ENCODE assay signal across 8 cellular contexts in the genomic region with DNA sequence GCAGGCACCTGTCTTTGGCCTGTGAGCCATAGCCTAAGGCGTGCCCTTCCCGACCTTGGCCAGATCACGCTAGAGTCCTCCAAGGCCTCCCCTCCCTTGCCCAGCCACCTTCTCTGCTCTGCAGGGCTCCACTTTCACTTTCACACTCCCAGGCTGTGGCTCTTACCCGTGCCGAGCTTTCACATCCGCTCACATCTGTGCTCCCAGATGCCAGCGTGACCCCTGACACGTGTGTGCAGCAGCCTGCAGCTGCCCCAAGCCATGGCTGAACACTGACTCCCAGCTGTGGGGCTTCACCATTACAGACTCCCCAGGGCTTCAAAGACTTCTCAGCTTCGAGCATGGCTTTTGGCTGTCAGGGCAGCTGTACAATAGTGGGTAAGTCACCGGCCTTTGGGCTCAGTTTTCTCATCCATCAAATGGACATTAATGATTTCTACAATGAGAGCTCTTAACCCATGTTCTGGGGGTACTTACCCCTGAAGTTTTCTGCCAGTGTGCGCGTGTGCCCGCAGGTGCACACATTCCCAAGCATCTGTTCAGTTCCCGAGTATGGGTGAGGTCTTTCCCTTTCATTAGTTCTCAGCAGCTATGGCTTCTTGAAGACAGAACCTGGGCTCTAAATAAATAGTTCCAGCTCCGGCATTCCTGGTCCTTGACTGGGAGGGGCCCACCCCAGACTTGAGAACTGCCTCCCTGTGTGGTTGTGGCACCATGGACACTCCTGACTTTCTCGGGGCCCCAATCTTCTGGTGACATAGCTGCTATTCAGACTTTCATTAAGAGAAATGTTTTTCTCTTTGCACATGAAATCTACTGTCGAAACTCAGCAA.
DNase-seq lines count a peak whose midpoint lies in the region; ATAC-seq, FAIRE-seq and TF ChIP-seq lines count a peak whose summit lies in the region.

No MANE protein-coding gene starts in this region.

- no peaks in the 10 kb centered on the region for H4K20me1 ChIP-seq in OCI-LY1 (ENCODE audit: insufficient read depth, low read length)

- H3K27me3 ChIP-seq in OCI-LY1 (ENCODE audit: insufficient read depth, low read length): no peaks in the 10 kb centered on the region
- no peaks in the 10 kb centered on the region for H3K27me3 ChIP-seq in A673 (replicated peaks; ENCODE audit: insufficient read depth, low read depth, low read length, poor library complexity)

- H3K36me3 ChIP-seq in OCI-LY1 (ENCODE audit: insufficient read depth, low read length) (peaks cover 10% of the 10 kb centered on the region), A673 (ENCODE audit: insufficient read depth, low read length, poor library complexity, severe bottlenecking) (no peaks in the 10 kb centered on the region)

- intact Hi-C loops in Right ventricle myocardium superior (cut with DNase I) (no loop called here), A673 (cut with micrococcal nuclease; ENCODE audit: unreplicated experiment) (no loop called here)

- TF ChIP-seq CTCF in OCI-LY1 (IDR thresholded peaks at IDR 0.05; ENCODE audit: low read length) (peak; percentile 70), A673 (conservative IDR thresholded peaks at IDR 0.05; ENCODE audit: low read depth, low read length) (no peak)

- H3K27ac ChIP-seq in OCI-LY1 (ENCODE audit: low read depth, low read length, poor library complexity, severe bottlenecking): peak overlapping the region; percentile 94
- H3K27ac ChIP-seq in skin epidermis: peak overlapping the region in 19 of 21 experiments; percentile 39 to 87 (median 78)
- H3K27ac ChIP-seq in A673 (ENCODE audit: low read depth, low read length, poor library complexity, severe bottlenecking): no peak overlapping the region

- ATAC-seq in HG02571 (IDR thresholded peaks at IDR 0.05; ENCODE audit: unreplicated experiment) (peak; percentile 81), Right ventricle myocardium superior (ENCODE audit: poor library complexity) (peak; percentile 73)

- no peak overlapping the region for H2AFZ ChIP-seq in OCI-LY1 (ENCODE audit: low read length)

- peak overlapping the region; percentile 72 for H3K9ac ChIP-seq in OCI-LY1 (ENCODE audit: low read length)

- H3K9me2 ChIP-seq in OCI-LY1 (ENCODE audit: low read depth, low read length): no peaks in the 10 kb centered on the region

- no peaks in the 10 kb centered on the region for H3K9me3 ChIP-seq in OCI-LY1 (ENCODE audit: low read length)
- H3K9me3 ChIP-seq in A673 (ENCODE audit: low read depth, low read length, poor library complexity, severe bottlenecking): no peaks in the 10 kb centered on the region

- H3K4me1 ChIP-seq in OCI-LY1 (ENCODE audit: insufficient read depth, low read length, severe bottlenecking): peaks cover 49% of the 10 kb centered on the region
- no peaks in the 10 kb centered on the region for H3K4me1 ChIP-seq in A673 (ENCODE audit: insufficient read depth, low read length, poor library complexity, severe bottlenecking)

- POLR2A ChIA-PET in A673 (lab: Charles Lee; ENCODE audit: low non-redundant PET): no interaction called here

- TF ChIP-seq POLR2A in GM12892 (IDR thresholded peaks at IDR 0.05; ENCODE audit: low read depth, low read length): no peak

- no peaks in the 10 kb centered on the region for H3K79me2 ChIP-seq in OCI-LY1 (ENCODE audit: insufficient read depth, low read length)

- peak overlapping the region; percentile 82 for H3K4me2 ChIP-seq in OCI-LY1 (ENCODE audit: low read length)

- H3F3A ChIP-seq in OCI-LY1 (ENCODE audit: insufficient read depth, low read length): no peaks in the 10 kb centered on the region

- CTCF ChIA-PET in A673 (lab: Charles Lee): interaction anchor here (0.5 to 1.0 kb wide), 2 partner anchors 136 to 171 kb away, joined by 3 read pairs; no protein-coding TSS in a partner anchor

- no TSS peak for BruUV-seq in A673 (replicated peaks; lab: Mats Ljungman, UMichigan)

- FAIRE-seq in GM12892 (lab: Jason Lieb, UNC): peak; percentile 98

- peak; percentile 86 for DNase-seq in GM12892 (ENCODE audit: insufficient read length)
- DNase-seq in activated gamma-delta T cell (lab: John Stamatoyannopoulos, UW): peak; percentile 36
- DNase-seq in Right ventricle myocardium superior: peak; percentile 86
- no peak for DNase-seq in NCI-H187 treated with DMSO at 0.1 percent for 48 hours (lab: John Stamatoyannopoulos, UW)
- no peak for DNase-seq in A673 (ENCODE audit: low spot score)

- H3K4me3 ChIP-seq in OCI-LY1 (ENCODE audit: low read depth, low read length, poor library complexity, severe bottlenecking): peak overlapping the region; percentile 60
- peak overlapping the region in 1 of 7 experiments; percentile 15 for H3K4me3 ChIP-seq in skin epidermis
- H3K4me3 ChIP-seq in A673 (ENCODE audit: low read depth, low read length, poor library complexity, severe bottlenecking): no peak overlapping the region

Comparison
In these comparisons a context has a peak if more than half of its experiments do, and no peak if none do; other contexts are left out.
1. DNase-seq: peak in GM12892 (single experiment), activated gamma-delta T cell (single experiment) and Right ventricle myocardium superior (single experiment); none in NCI-H187 treated with DMSO at 0.1 percent for 48 hours (single experiment) and A673 (single experiment).